ENCODE assay signal across 16 cellular contexts in the genomic region with DNA sequence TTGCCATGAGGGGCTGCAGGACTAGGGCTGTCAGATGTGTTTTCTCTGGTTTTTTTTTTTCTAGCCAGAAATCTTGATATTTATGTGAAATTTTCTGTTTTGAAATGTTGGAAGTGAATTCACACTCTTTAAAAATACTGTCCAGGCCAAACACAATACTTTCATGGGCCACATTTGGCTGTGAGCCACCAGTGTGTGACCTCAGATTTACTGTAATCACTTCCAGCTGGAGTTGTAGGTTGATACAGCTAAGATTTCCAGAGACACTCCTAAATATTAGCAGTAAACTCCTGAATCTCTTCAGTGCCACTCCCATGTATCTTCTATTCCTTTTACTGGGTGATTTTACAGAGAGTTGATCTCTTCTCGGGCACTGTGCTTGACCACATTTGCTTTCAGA.
DNase-seq lines count a peak whose midpoint lies in the region; ATAC-seq, FAIRE-seq and TF ChIP-seq lines count a peak whose summit lies in the region.
"Had no signal": no experiment of that assay in that cellular context is flagged by ENCODE, and none has a peak within 500 bp of the region (broad histone marks: within the 10 kb centered on the region; RNA-seq: fewer than 3 reads in every experiment).

No MANE protein-coding gene starts in this region.

- no peak for FAIRE-seq in H54 (lab: Jason Lieb, UNC)

- no peak overlapping the region for H3K27ac ChIP-seq in HEK293 (ENCODE audit: extremely low read depth, low read depth, low read length)
- H3K27ac ChIP-seq: vagina had no signal

- no peaks in the 10 kb centered on the region for H3K36me3 ChIP-seq in HEK293 (ENCODE audit: control insufficient read depth in 2 of 2, insufficient read depth in 1 of 2, low read length in 2 of 2)
- H3K36me3 ChIP-seq: vagina had no signal

- H3K4me1 ChIP-seq in HEK293 (ENCODE audit: control insufficient read depth, insufficient read depth, low read length) = peaks cover 5% of the 10 kb centered on the region; the same call in 1 of the 2 replicates

- H3K9me3 Mint-ChIP-seq in activated naive CD8-positive, alpha-beta T cell treated with anti-CD3 and anti-CD28 coated beads for 36 hours = no peaks in the 10 kb centered on the region
- H3K9me3 Mint-ChIP-seq in activated T-cell treated with anti-CD3 and anti-CD28 coated beads, Interleukin-2, amount 50 U/mL, for 4 hours = peaks cover 5% of the 10 kb centered on the region

- H3K36me3 Mint-ChIP-seq in activated naive CD8-positive, alpha-beta T cell treated with anti-CD3 and anti-CD28 coated beads for 36 hours = peaks cover 12% of the 10 kb centered on the region
- H3K36me3 Mint-ChIP-seq in activated T-cell treated with anti-CD3 and anti-CD28 coated beads, Interleukin-2, amount 50 U/mL, for 4 hours (ENCODE audit: insufficient read depth) = peaks cover 33% of the 10 kb centered on the region

- H3K4me3 Mint-ChIP-seq in activated naive CD8-positive, alpha-beta T cell treated with anti-CD3 and anti-CD28 coated beads for 36 hours = no peak overlapping the region
- H3K4me3 Mint-ChIP-seq in activated T-cell treated with anti-CD3 and anti-CD28 coated beads, Interleukin-2, amount 50 U/mL, for 4 hours = no peak overlapping the region

- no peak for TF ChIP-seq CTCF in HEK293 (tag by site-specific recombination; IDR thresholded peaks at IDR 0.05)

- H3K27ac Mint-ChIP-seq in activated naive CD8-positive, alpha-beta T cell treated with anti-CD3 and anti-CD28 coated beads for 36 hours = no peak overlapping the region

- peaks cover 3% of the 10 kb centered on the region for H3K4me1 Mint-ChIP-seq in activated naive CD8-positive, alpha-beta T cell treated with anti-CD3 and anti-CD28 coated beads for 36 hours
- H3K4me1 Mint-ChIP-seq in activated T-cell treated with anti-CD3 and anti-CD28 coated beads, Interleukin-2, amount 50 U/mL, for 4 hours (ENCODE audit: low read depth) = no peaks in the 10 kb centered on the region

- CTCF ChIA-PET in HEK293 (lab: Yijun Ruan, JAX) = no interaction called here

- H3K4me3 ChIP-seq in HEK293 (ENCODE audit: low read depth, low read length) = no peak overlapping the region
- H3K4me3 ChIP-seq: vagina had no signal

- no peaks in the 10 kb centered on the region for H3K27me3 Mint-ChIP-seq in activated naive CD8-positive, alpha-beta T cell treated with anti-CD3 and anti-CD28 coated beads for 36 hours
- H3K27me3 Mint-ChIP-seq in activated T-cell treated with anti-CD3 and anti-CD28 coated beads, Interleukin-2, amount 50 U/mL, for 4 hours (ENCODE audit: low read depth) = no peaks in the 10 kb centered on the region

- no peaks in the 10 kb centered on the region for H3K9me3 ChIP-seq in HEK293 (ENCODE audit: control insufficient read depth, insufficient read depth, low read depth, low read length)
- H3K9me3 ChIP-seq: vagina had no signal

- no peak for ATAC-seq in activated T-cell treated with anti-CD3 and anti-CD28 coated beads, Interleukin-2, amount 50 U/mL, for 4 hours
- ATAC-seq: PC-3 had no signal

- POLR2A ChIA-PET in HEK293 (lab: Yijun Ruan, JAX) = no interaction called here

- TF ChIP-seq POLR2A in H54 (IDR thresholded peaks at IDR 0.05; ENCODE audit: low read depth, low read length) = no peak

- DNase-seq in AG08395 (ENCODE audit: low spot score) = peak; percentile 68
- DNase-seq in dedifferentiated amniotic fluid mesenchymal stem cell (ENCODE audit: extremely low spot score) = peak; percentile 59
- peak; percentile 74 for DNase-seq in left kidney (ENCODE audit: low read depth, low spot score)
- DNase-seq in H54 (ENCODE audit: insufficient read length, low spot score) = no peak
- no peak for DNase-seq in activated naive CD8-positive, alpha-beta T cell treated with anti-CD3 and anti-CD28 coated beads for 36 hours
- no peak for DNase-seq in activated T-cell treated with anti-CD3 and anti-CD28 coated beads, Interleukin-2, amount 50 U/mL, for 4 hours
- DNase-seq in C1 segment of cervical spinal cord (lab: John Stamatoyannopoulos, UW) = no peak
- DNase-seq: effector memory CD4-positive, alpha-beta T cell; H7; midbrain; NCI-H345; PC-3; posterior cingulate gyrus; stimulated activated CD4-positive, alpha-beta T cell treated with anti-CD3 and anti-CD28 coated beads, Interleukin-1b, Interleukin-23, amount 100 ng/mL, for 48 hours had no signal

TF ChIP-seq in HEK293, 187 proteins besides CTCF, POLR2A, EP300 and RAD21:
- no peak for TF ChIP-seq ZFP3 (tag by site-specific recombination; IDR thresholded peaks at IDR 0.05; ENCODE audit: low read depth)
- TF ChIP-seq, protein P1, sequence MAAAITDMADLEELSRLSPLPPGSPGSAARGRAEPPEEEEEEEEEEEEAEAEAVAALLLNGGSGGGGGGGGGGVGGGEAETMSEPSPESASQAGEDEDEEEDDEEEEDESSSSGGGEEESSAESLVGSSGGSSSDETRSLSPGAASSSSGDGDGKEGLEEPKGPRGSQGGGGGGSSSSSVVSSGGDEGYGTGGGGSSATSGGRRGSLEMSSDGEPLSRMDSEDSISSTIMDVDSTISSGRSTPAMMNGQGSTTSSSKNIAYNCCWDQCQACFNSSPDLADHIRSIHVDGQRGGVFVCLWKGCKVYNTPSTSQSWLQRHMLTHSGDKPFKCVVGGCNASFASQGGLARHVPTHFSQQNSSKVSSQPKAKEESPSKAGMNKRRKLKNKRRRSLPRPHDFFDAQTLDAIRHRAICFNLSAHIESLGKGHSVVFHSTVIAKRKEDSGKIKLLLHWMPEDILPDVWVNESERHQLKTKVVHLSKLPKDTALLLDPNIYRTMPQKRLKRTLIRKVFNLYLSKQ (tag by site-specific recombination; IDR thresholded peaks at IDR 0.05; ENCODE audit: borderline replicate concordance) = no peak
- no peak for TF ChIP-seq ZNF324 (tag by site-specific recombination; IDR thresholded peaks at IDR 0.05)
- TF ChIP-seq, protein P2, sequence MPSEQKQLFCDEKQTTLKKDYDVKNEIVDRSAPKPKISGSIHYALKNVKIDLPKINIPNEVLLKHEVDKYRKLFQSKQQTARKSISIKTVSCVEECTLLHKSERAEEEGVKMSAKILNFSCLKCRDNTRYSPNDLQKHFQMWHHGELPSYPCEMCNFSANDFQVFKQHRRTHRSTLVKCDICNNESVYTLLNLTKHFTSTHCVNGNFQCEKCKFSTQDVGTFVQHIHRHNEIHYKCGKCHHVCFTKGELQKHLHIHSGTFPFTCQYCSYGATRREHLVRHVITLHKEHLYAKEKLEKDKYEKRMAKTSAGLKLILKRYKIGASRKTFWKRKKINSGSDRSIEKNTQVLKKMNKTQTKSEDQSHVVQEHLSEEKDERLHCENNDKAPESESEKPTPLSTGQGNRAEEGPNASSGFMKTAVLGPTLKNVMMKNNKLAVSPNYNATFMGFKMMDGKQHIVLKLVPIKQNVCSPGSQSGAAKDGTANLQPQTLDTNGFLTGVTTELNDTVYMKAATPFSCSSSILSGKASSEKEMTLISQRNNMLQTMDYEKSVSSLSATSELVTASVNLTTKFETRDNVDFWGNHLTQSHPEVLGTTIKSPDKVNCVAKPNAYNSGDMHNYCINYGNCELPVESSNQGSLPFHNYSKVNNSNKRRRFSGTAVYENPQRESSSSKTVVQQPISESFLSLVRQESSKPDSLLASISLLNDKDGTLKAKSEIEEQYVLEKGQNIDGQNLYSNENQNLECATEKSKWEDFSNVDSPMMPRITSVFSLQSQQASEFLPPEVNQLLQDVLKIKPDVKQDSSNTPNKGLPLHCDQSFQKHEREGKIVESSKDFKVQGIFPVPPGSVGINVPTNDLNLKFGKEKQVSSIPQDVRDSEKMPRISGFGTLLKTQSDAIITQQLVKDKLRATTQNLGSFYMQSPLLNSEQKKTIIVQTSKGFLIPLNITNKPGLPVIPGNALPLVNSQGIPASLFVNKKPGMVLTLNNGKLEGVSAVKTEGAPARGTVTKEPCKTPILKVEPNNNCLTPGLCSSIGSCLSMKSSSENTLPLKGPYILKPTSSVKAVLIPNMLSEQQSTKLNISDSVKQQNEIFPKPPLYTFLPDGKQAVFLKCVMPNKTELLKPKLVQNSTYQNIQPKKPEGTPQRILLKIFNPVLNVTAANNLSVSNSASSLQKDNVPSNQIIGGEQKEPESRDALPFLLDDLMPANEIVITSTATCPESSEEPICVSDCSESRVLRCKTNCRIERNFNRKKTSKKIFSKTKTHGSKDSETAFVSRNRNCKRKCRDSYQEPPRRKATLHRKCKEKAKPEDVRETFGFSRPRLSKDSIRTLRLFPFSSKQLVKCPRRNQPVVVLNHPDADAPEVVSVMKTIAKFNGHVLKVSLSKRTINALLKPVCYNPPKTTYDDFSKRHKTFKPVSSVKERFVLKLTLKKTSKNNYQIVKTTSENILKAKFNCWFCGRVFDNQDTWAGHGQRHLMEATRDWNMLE (tag by site-specific recombination; conservative IDR thresholded peaks at IDR 0.05; ENCODE audit: low read depth) = no peak
- TF ChIP-seq, protein P3, sequence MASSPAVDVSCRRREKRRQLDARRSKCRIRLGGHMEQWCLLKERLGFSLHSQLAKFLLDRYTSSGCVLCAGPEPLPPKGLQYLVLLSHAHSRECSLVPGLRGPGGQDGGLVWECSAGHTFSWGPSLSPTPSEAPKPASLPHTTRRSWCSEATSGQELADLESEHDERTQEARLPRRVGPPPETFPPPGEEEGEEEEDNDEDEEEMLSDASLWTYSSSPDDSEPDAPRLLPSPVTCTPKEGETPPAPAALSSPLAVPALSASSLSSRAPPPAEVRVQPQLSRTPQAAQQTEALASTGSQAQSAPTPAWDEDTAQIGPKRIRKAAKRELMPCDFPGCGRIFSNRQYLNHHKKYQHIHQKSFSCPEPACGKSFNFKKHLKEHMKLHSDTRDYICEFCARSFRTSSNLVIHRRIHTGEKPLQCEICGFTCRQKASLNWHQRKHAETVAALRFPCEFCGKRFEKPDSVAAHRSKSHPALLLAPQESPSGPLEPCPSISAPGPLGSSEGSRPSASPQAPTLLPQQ (tag by site-specific recombination; IDR thresholded peaks at IDR 0.05) = peak; percentile 57; the same call in 1 of the 2 replicates

Comparison
In these comparisons a context has a peak if more than half of its experiments do, and no peak if none do; other contexts are left out.
1. DNase-seq: peak in AG08395 (single experiment), dedifferentiated amniotic fluid mesenchymal stem cell (single experiment) and left kidney (single experiment); none in H54 (single experiment), activated naive CD8-positive, alpha-beta T cell treated with anti-CD3 and anti-CD28 coated beads for 36 hours (single experiment), activated T-cell treated with anti-CD3 and anti-CD28 coated beads, Interleukin-2, amount 50 U/mL, for 4 hours (single experiment) and C1 segment of cervical spinal cord (0 of 14).